ENCODE assay signal across 3 cellular contexts in the genomic region with DNA sequence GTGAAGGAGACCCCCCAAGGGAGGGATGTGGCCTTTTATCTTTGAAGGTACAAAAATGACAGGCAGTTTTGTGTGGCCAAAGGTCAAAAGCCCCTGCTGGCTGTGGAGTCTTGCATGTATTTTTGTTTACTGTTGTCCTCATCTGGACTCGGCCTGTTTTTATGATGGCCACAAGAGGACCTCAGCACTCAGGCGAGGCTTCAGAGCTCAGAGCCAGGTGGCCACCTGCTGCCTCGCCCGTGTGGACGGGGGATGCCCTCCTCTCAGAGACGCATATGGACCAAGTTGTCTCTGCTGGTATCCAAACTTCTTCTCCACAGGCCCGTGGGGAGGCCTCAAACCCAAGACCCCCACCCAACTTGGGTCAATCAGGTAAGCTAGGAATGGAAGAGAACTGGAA.
TF ChIP-seq lines count a peak whose summit lies in the region.

No MANE protein-coding gene starts in this region.

TF ChIP-seq in HCT116, 20 proteins besides CTCF, POLR2A, EP300 and RAD21 (continued from another document):
- TF ChIP-seq POLR2AphosphoS5 (IDR thresholded peaks at IDR 0.05; ENCODE audit: low read depth, low read length), result no peak
- TF ChIP-seq ZFX (IDR thresholded peaks at IDR 0.05), result no peak
- no peak for TF ChIP-seq CBX3 (IDR thresholded peaks at IDR 0.05; ENCODE audit: low read depth)
- no peak for TF ChIP-seq SRF (IDR thresholded peaks at IDR 0.05; ENCODE audit: low read depth)
- TF ChIP-seq SIN3A (IDR thresholded peaks at IDR 0.05; ENCODE audit: low read depth), result no peak
- no peak for TF ChIP-seq EZH2 (IDR thresholded peaks at IDR 0.05)
- no peak for TF ChIP-seq YY1 (IDR thresholded peaks at IDR 0.05; ENCODE audit: extremely low read depth, insufficient replicate concordance, low read depth, low read length)
- TF ChIP-seq, protein P1, sequence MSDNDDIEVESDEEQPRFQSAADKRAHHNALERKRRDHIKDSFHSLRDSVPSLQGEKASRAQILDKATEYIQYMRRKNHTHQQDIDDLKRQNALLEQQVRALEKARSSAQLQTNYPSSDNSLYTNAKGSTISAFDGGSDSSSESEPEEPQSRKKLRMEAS (IDR thresholded peaks at IDR 0.05), result no peak
- no peak for TF ChIP-seq JUND (IDR thresholded peaks at IDR 0.05)

TF ChIP-seq in WTC11, 78 proteins besides CTCF, POLR2A, EP300 and RAD21 (continued from another document and continues in another):
- TF ChIP-seq, protein P2, sequence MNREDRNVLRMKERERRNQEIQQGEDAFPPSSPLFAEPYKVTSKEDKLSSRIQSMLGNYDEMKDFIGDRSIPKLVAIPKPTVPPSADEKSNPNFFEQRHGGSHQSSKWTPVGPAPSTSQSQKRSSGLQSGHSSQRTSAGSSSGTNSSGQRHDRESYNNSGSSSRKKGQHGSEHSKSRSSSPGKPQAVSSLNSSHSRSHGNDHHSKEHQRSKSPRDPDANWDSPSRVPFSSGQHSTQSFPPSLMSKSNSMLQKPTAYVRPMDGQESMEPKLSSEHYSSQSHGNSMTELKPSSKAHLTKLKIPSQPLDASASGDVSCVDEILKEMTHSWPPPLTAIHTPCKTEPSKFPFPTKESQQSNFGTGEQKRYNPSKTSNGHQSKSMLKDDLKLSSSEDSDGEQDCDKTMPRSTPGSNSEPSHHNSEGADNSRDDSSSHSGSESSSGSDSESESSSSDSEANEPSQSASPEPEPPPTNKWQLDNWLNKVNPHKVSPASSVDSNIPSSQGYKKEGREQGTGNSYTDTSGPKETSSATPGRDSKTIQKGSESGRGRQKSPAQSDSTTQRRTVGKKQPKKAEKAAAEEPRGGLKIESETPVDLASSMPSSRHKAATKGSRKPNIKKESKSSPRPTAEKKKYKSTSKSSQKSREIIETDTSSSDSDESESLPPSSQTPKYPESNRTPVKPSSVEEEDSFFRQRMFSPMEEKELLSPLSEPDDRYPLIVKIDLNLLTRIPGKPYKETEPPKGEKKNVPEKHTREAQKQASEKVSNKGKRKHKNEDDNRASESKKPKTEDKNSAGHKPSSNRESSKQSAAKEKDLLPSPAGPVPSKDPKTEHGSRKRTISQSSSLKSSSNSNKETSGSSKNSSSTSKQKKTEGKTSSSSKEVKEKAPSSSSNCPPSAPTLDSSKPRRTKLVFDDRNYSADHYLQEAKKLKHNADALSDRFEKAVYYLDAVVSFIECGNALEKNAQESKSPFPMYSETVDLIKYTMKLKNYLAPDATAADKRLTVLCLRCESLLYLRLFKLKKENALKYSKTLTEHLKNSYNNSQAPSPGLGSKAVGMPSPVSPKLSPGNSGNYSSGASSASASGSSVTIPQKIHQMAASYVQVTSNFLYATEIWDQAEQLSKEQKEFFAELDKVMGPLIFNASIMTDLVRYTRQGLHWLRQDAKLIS (CRISPR knock-in tag; IDR thresholded peaks at IDR 0.05; ENCODE audit: borderline replicate concordance), result no peak
- TF ChIP-seq, protein P3, sequence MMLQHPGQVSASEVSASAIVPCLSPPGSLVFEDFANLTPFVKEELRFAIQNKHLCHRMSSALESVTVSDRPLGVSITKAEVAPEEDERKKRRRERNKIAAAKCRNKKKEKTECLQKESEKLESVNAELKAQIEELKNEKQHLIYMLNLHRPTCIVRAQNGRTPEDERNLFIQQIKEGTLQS (CRISPR knock-in tag; conservative IDR thresholded peaks at IDR 0.05), result no peak
- TF ChIP-seq IRF2 (CRISPR knock-in tag; IDR thresholded peaks at IDR 0.05; ENCODE audit: borderline replicate concordance, low read depth) (no peak), ZNF121 (CRISPR knock-in tag; IDR thresholded peaks at IDR 0.05) (no peak), ZNF232 (CRISPR knock-in tag; IDR thresholded peaks at IDR 0.05) (no peak), ATF1 (CRISPR knock-in tag; IDR thresholded peaks at IDR 0.05) (no peak), SP1 (CRISPR knock-in tag; conservative IDR thresholded peaks at IDR 0.05) (no peak)
- TF ChIP-seq, protein P4, sequence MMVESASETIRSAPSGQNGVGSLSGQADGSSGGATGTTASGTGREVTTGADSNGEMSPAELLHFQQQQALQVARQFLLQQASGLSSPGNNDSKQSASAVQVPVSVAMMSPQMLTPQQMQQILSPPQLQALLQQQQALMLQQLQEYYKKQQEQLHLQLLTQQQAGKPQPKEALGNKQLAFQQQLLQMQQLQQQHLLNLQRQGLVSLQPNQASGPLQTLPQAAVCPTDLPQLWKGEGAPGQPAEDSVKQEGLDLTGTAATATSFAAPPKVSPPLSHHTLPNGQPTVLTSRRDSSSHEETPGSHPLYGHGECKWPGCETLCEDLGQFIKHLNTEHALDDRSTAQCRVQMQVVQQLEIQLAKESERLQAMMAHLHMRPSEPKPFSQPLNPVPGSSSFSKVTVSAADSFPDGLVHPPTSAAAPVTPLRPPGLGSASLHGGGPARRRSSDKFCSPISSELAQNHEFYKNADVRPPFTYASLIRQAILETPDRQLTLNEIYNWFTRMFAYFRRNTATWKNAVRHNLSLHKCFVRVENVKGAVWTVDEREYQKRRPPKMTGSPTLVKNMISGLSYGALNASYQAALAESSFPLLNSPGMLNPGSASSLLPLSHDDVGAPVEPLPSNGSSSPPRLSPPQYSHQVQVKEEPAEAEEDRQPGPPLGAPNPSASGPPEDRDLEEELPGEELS (CRISPR knock-in tag; IDR thresholded peaks at IDR 0.05), result no peak
- TF ChIP-seq, protein P5, sequence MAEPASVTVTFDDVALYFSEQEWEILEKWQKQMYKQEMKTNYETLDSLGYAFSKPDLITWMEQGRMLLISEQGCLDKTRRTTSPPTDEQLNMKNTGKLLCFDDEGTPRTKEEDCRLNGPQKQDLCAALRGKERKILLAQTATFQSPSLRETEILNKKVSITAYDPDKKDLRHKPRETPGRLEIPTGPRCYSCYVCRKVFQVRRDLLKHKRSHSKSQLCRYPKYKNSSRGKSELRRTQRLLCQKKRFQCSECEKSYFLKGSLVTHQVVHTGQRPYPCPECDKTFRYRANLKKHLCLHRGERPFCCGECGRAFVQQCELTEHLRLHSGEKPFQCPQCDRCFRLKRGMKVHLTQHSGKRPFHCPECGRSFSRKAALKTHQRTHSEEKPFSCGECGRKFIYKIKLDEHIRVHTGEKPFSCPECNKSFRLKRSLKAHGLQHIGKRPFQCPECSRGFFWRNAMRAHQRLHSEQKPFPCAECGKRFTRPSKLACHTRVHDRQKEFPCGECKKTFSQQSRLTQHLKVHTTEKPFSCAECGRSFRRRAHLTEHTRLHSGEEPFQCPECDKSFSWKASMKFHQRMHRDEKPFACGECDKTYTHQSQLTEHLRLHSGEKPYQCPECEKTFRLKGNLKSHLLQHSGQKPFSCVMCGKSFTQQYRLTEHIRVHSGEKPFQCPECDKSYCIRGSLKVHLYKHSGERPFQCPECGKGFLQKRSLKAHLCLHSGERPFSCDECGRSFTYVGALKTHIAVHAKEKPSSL (CRISPR knock-in tag; conservative IDR thresholded peaks at IDR 0.05), result no peak
- TF ChIP-seq, protein P6, sequence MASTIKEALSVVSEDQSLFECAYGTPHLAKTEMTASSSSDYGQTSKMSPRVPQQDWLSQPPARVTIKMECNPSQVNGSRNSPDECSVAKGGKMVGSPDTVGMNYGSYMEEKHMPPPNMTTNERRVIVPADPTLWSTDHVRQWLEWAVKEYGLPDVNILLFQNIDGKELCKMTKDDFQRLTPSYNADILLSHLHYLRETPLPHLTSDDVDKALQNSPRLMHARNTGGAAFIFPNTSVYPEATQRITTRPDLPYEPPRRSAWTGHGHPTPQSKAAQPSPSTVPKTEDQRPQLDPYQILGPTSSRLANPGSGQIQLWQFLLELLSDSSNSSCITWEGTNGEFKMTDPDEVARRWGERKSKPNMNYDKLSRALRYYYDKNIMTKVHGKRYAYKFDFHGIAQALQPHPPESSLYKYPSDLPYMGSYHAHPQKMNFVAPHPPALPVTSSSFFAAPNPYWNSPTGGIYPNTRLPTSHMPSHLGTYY (CRISPR knock-in tag; IDR thresholded peaks at IDR 0.05), result no peak

TF ChIP-seq in HepG2, 621 proteins besides CTCF, POLR2A, EP300 and RAD21 (continued from another document and continues in another):
- TF ChIP-seq FOXP1 (IDR thresholded peaks at IDR 0.05) (no peak), FOXP1 (CRISPR knock-in tag; IDR thresholded peaks at IDR 0.05) (peak; percentile 95), ZNF331 (CRISPR knock-in tag; IDR thresholded peaks at IDR 0.05) (peak; percentile 58; the same call in 1 of the 2 replicates), ZNF382 (CRISPR knock-in tag; IDR thresholded peaks at IDR 0.05; ENCODE audit: borderline replicate concordance) (no peak), ZBTB7B (CRISPR knock-in tag; IDR thresholded peaks at IDR 0.05) (0 out of 2 replicates have a peak, but pooled peaks have one; percentile 38), FOSL2 (CRISPR knock-in tag; IDR thresholded peaks at IDR 0.05) (peak; percentile 51; the same call in 1 of the 2 replicates), HOXD1 (CRISPR knock-in tag; IDR thresholded peaks at IDR 0.05) (no peak), ZKSCAN8 (CRISPR knock-in tag; IDR thresholded peaks at IDR 0.05; ENCODE audit: borderline replicate concordance) (no peak), ZNF160 (CRISPR knock-in tag; IDR thresholded peaks at IDR 0.05) (no peak), FOXO1 (CRISPR knock-in tag; IDR thresholded peaks at IDR 0.05) (peak; percentile 76), RXRA (CRISPR knock-in tag; IDR thresholded peaks at IDR 0.05) (0 out of 2 replicates have a peak, but pooled peaks have one; percentile 36), JUN (CRISPR knock-in tag; IDR thresholded peaks at IDR 0.05) (0 out of 2 replicates have a peak, but pooled peaks have one; percentile 33), TAF15 (IDR thresholded peaks at IDR 0.05; ENCODE audit: low read depth, low read length, poor library complexity, severe bottlenecking) (no peak), RCOR2 (CRISPR knock-in tag; IDR thresholded peaks at IDR 0.05) (peak; percentile 44; the same call in 1 of the 2 replicates), SKI (IDR thresholded peaks at IDR 0.05; ENCODE audit: partially characterized antibody) (no peak), SOX13 (IDR thresholded peaks at IDR 0.05) (no peak), SOX13 (CRISPR knock-in tag; conservative IDR thresholded peaks at IDR 0.05 in 1 of 2, IDR thresholded peaks at IDR 0.05 in 1 of 2) (no peak; a peak in 1 of 4 replicates)
- TF ChIP-seq, protein P7, sequence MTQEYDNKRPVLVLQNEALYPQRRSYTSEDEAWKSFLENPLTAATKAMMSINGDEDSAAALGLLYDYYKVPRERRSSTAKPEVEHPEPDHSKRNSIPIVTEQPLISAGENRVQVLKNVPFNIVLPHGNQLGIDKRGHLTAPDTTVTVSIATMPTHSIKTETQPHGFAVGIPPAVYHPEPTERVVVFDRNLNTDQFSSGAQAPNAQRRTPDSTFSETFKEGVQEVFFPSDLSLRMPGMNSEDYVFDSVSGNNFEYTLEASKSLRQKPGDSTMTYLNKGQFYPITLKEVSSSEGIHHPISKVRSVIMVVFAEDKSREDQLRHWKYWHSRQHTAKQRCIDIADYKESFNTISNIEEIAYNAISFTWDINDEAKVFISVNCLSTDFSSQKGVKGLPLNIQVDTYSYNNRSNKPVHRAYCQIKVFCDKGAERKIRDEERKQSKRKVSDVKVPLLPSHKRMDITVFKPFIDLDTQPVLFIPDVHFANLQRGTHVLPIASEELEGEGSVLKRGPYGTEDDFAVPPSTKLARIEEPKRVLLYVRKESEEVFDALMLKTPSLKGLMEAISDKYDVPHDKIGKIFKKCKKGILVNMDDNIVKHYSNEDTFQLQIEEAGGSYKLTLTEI (CRISPR knock-in tag; conservative IDR thresholded peaks at IDR 0.05), result no peak
- TF ChIP-seq, protein P8, sequence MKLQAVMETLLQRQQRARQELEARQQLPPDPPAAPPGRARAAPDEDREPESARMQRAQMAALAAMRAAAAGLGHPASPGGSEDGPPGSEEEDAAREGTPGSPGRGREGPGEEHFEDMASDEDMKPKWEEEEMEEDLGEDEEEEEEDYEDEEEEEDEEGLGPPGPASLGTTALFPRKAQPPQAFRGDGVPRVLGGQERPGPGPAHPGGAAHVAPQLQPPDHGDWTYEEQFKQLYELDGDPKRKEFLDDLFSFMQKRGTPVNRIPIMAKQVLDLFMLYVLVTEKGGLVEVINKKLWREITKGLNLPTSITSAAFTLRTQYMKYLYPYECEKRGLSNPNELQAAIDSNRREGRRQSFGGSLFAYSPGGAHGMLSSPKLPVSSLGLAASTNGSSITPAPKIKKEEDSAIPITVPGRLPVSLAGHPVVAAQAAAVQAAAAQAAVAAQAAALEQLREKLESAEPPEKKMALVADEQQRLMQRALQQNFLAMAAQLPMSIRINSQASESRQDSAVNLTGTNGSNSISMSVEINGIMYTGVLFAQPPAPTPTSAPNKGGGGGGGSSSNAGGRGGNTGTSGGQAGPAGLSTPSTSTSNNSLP (IDR thresholded peaks at IDR 0.05; ENCODE audit: low read depth, low read length), result no peak
- TF ChIP-seq, protein P9, sequence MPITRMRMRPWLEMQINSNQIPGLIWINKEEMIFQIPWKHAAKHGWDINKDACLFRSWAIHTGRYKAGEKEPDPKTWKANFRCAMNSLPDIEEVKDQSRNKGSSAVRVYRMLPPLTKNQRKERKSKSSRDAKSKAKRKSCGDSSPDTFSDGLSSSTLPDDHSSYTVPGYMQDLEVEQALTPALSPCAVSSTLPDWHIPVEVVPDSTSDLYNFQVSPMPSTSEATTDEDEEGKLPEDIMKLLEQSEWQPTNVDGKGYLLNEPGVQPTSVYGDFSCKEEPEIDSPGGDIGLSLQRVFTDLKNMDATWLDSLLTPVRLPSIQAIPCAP (CRISPR knock-in tag; IDR thresholded peaks at IDR 0.05; ENCODE audit: low read depth), result no peak
- TF ChIP-seq, protein P10, sequence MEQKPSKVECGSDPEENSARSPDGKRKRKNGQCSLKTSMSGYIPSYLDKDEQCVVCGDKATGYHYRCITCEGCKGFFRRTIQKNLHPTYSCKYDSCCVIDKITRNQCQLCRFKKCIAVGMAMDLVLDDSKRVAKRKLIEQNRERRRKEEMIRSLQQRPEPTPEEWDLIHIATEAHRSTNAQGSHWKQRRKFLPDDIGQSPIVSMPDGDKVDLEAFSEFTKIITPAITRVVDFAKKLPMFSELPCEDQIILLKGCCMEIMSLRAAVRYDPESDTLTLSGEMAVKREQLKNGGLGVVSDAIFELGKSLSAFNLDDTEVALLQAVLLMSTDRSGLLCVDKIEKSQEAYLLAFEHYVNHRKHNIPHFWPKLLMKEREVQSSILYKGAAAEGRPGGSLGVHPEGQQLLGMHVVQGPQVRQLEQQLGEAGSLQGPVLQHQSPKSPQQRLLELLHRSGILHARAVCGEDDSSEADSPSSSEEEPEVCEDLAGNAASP (CRISPR knock-in tag; IDR thresholded peaks at IDR 0.05; ENCODE audit: borderline replicate concordance), result peak; percentile 81
- TF ChIP-seq, protein P4 (CRISPR knock-in tag; IDR thresholded peaks at IDR 0.05), result peak; percentile 93
- TF ChIP-seq, protein P11, sequence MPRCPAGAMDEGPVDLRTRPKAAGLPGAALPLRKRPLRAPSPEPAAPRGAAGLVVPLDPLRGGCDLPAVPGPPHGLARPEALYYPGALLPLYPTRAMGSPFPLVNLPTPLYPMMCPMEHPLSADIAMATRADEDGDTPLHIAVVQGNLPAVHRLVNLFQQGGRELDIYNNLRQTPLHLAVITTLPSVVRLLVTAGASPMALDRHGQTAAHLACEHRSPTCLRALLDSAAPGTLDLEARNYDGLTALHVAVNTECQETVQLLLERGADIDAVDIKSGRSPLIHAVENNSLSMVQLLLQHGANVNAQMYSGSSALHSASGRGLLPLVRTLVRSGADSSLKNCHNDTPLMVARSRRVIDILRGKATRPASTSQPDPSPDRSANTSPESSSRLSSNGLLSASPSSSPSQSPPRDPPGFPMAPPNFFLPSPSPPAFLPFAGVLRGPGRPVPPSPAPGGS (CRISPR knock-in tag; IDR thresholded peaks at IDR 0.05), result no peak
